Comparison of ENCODE assay signal across 33 cellular contexts in genomic region chr6:12246900-12247299, GRCh38. TPM values are rescaled to one million over a fixed set of nuclear protein-coding genes. Genes with fewer than 3 reads are reported as not detected.
"Had no signal": no experiment of that assay in that cellular context is flagged by ENCODE, and none has a peak within 500 bp of the region (broad histone marks: within the 10 kb centered on the region; RNA-seq: fewer than 3 reads in every experiment).

No MANE protein-coding gene starts in this region.

- H3K27ac Mint-ChIP-seq: activated CD4-positive, alpha-beta memory T cell treated with anti-CD3 and anti-CD28 coated beads for 36 hours; activated CD4-positive, alpha-beta T cell treated with anti-CD3 and anti-CD28 coated beads, Interleukin-2, amount 10 ng/mL, durations not matched to agents 24 days and 14 days; activated naive CD4-positive, alpha-beta T cell treated with anti-CD3 and anti-CD28 coated beads for 36 hours; activated naive CD8-positive, alpha-beta T cell treated with anti-CD3 and anti-CD28 coated beads for 36 hours; activated T-helper 1 cell treated with anti-CD3 and anti-CD28 coated beads, Interleukin-12 subunit alpha, Interleukin-12 subunit beta, Interleukin-2, Interleukin-4 antibody, amounts not matched to agents 30 ng/mL and 10 ng/mL and 1 ng/mL, durations not matched to agents 14 hours and 24 hours and 36 hours; brain; mesothelial cell of epicardium; naive B cell; nephron progenitor cell; stimulated activated memory B cell treated with anti-CD40 and anti-IgM and Interleukin-4, amounts not matched to agents 10 μg/mL and 1 μg/mL and 100 μg/mL, for 72 hours; T-helper 17 cell had no signal

- ATAC-seq: gastrocnemius medialis; stimulated activated memory B cell treated with anti-CD40 and anti-IgM and Interleukin-4, amounts not matched to agents 10 μg/mL and 1 μg/mL and 100 μg/mL, for 72 hours; T-helper 17 cell had no signal

- H3K4me1 Mint-ChIP-seq: activated CD4-positive, alpha-beta T cell treated with anti-CD3 and anti-CD28 coated beads, Interleukin-2, amount 10 ng/mL, durations not matched to agents 24 days and 14 days; brain; naive B cell; stimulated activated memory B cell treated with anti-CD40 and anti-IgM and Interleukin-4, amounts not matched to agents 10 μg/mL and 1 μg/mL and 100 μg/mL, for 72 hours; T-helper 17 cell had no signal

- H3K9me3 ChIP-seq: adrenal gland, esophagus squamous epithelium, gastrocnemius medialis, left ventricle myocardium inferior, ovary, prostate gland, sigmoid colon, stomach, thyroid gland had no signal

- H3K4me1 ChIP-seq: esophagus squamous epithelium, gastrocnemius medialis, left ventricle myocardium inferior, prostate gland, stomach, thyroid gland had no signal

- H3K4me3 Mint-ChIP-seq: activated CD4-positive, alpha-beta memory T cell treated with anti-CD3 and anti-CD28 coated beads for 36 hours; activated CD4-positive, alpha-beta T cell treated with anti-CD3 and anti-CD28 coated beads, Interleukin-2, amount 10 ng/mL, durations not matched to agents 24 days and 14 days; activated naive CD4-positive, alpha-beta T cell treated with anti-CD3 and anti-CD28 coated beads for 36 hours; activated naive CD8-positive, alpha-beta T cell treated with anti-CD3 and anti-CD28 coated beads for 36 hours; activated T-helper 1 cell treated with anti-CD3 and anti-CD28 coated beads, Interleukin-12 subunit alpha, Interleukin-12 subunit beta, Interleukin-2, Interleukin-4 antibody, amounts not matched to agents 30 ng/mL and 10 ng/mL and 1 ng/mL, durations not matched to agents 14 hours and 24 hours and 36 hours; brain; mesothelial cell of epicardium; naive B cell; nephron progenitor cell; stimulated activated memory B cell treated with anti-CD40 and anti-IgM and Interleukin-4, amounts not matched to agents 10 μg/mL and 1 μg/mL and 100 μg/mL, for 72 hours; T-helper 17 cell had no signal

- H3K9me3 Mint-ChIP-seq: activated CD4-positive, alpha-beta memory T cell treated with anti-CD3 and anti-CD28 coated beads for 36 hours; activated CD4-positive, alpha-beta T cell treated with anti-CD3 and anti-CD28 coated beads, Interleukin-2, amount 10 ng/mL, durations not matched to agents 24 days and 14 days; activated naive CD4-positive, alpha-beta T cell treated with anti-CD3 and anti-CD28 coated beads for 36 hours; activated naive CD8-positive, alpha-beta T cell treated with anti-CD3 and anti-CD28 coated beads for 36 hours; activated T-helper 1 cell treated with anti-CD3 and anti-CD28 coated beads, Interleukin-12 subunit alpha, Interleukin-12 subunit beta, Interleukin-2, Interleukin-4 antibody, amounts not matched to agents 30 ng/mL and 10 ng/mL and 1 ng/mL, durations not matched to agents 14 hours and 24 hours and 36 hours; brain; mesothelial cell of epicardium; naive B cell; nephron progenitor cell; stimulated activated memory B cell treated with anti-CD40 and anti-IgM and Interleukin-4, amounts not matched to agents 10 μg/mL and 1 μg/mL and 100 μg/mL, for 72 hours had no signal

- H3K36me3 Mint-ChIP-seq: activated CD4-positive, alpha-beta memory T cell treated with anti-CD3 and anti-CD28 coated beads for 36 hours; activated naive CD8-positive, alpha-beta T cell treated with anti-CD3 and anti-CD28 coated beads for 36 hours; brain; mesothelial cell of epicardium; naive B cell; stimulated activated memory B cell treated with anti-CD40 and anti-IgM and Interleukin-4, amounts not matched to agents 10 μg/mL and 1 μg/mL and 100 μg/mL, for 72 hours had no signal

- H3K27ac ChIP-seq: adrenal gland, esophagus squamous epithelium, gastrocnemius medialis, left ventricle myocardium inferior, ovary, prostate gland, sigmoid colon, stomach, thyroid gland, WERI-Rb-1 had no signal

- H3K36me3 ChIP-seq: adrenal gland, esophagus squamous epithelium, gastrocnemius medialis, left ventricle myocardium inferior, ovary, prostate gland, sigmoid colon, stomach, thyroid gland, WERI-Rb-1 had no signal

- H3K4me3 ChIP-seq: adrenal gland, esophagus squamous epithelium, gastrocnemius medialis, left ventricle myocardium inferior, lung, ovary, prostate gland, sigmoid colon, stomach, thyroid gland had no signal

- H3K27me3 ChIP-seq: adrenal gland, esophagus squamous epithelium, gastrocnemius medialis, ovary, sigmoid colon, stomach, thyroid gland had no signal

- DNase-seq: activated CD4-positive, alpha-beta memory T cell treated with anti-CD3 and anti-CD28 coated beads for 36 hours; activated CD4-positive, alpha-beta T cell treated with anti-CD3 and anti-CD28 coated beads, Interleukin-2, amount 10 ng/mL, durations not matched to agents 24 days and 14 days; activated CD4-positive, CD25-positive, alpha-beta regulatory T cell treated with anti-CD3 and anti-CD28 coated beads, Interleukin-2, amount 50 U/mL, for 72 hours; activated CD8-positive, alpha-beta memory T cell treated with anti-CD3 and anti-CD28 coated beads, Interleukin-2, amount 50 U/mL, for 4 hours; activated effector memory CD4-positive, alpha-beta T cell treated with anti-CD3 and anti-CD28 coated beads, Interleukin-2, amount 50 U/mL, for 16 hours; activated naive CD4-positive, alpha-beta T cell treated with anti-CD3 and anti-CD28 coated beads for 36 hours; activated naive CD8-positive, alpha-beta T cell treated with anti-CD3 and anti-CD28 coated beads for 36 hours; activated T-cell treated with anti-CD3 and anti-CD28 coated beads, Interleukin-2, amount 50 U/mL, for 1 hour; aorta; caudate nucleus; cortex of kidney; esophagus squamous epithelium; gastrocnemius medialis; glutamatergic neuron; left ventricle myocardium inferior; naive B cell; nephron progenitor cell; ovary; retina; sigmoid colon; stimulated activated CD4-positive, alpha-beta T cell treated with anti-CD3 and anti-CD28 coated beads, Interleukin-4, amount 100 ng/mL, for 24 hours; stomach; T-helper 17 cell; T1000; thyroid gland; WERI-Rb-1 had no signal

RNA-seq across cellular contexts. Expression of gene EDN1, which starts 43.3 kb away (rescaled TPM):
- total RNA-seq: activated CD4-positive, alpha-beta memory T cell treated with anti-CD3 and anti-CD28 coated beads for 36 hours; activated naive CD8-positive, alpha-beta T cell treated with anti-CD3 and anti-CD28 coated beads for 36 hours had no signal
